ENCODE assay signal across 9 cellular contexts in genomic region chr1:211515090-211516023, GRCh38. TPM values are rescaled to one million over a fixed set of nuclear protein-coding genes. Genes with fewer than 3 reads are reported as not detected.
DNase-seq lines count a peak whose midpoint lies in the region; ATAC-seq, FAIRE-seq and TF ChIP-seq lines count a peak whose summit lies in the region.
"Had no signal": no experiment of that assay in that cellular context is flagged by ENCODE, and none has a peak within 500 bp of the region (broad histone marks: within the 10 kb centered on the region; RNA-seq: fewer than 3 reads in every experiment).

No MANE protein-coding gene starts in this region.

- no peaks in the 10 kb centered on the region for H4K20me1 ChIP-seq in H1 (replicated peaks in 1 of 2; ENCODE audit: control insufficient read depth in 1 of 2, insufficient read depth in 2 of 2, low read length in 2 of 2)

- peak overlapping the region; percentile 87; the same call in 1 of the 2 replicates for H2AFZ ChIP-seq in H1 (ENCODE audit: low read length)

- H3K4me1 ChIP-seq in H1 (replicated peaks in 1 of 4; ENCODE audit: control insufficient read depth in 3 of 4, insufficient read depth in 4 of 4, low read length in 3 of 4) = peaks cover 0 to 6% (median 3%) of the 10 kb centered on the region in 4 experiments; a peak in 5 of 7 replicates

- no peak overlapping the region for H3K14ac ChIP-seq in H1 (ENCODE audit: insufficient read length)

- no peak for TF ChIP-seq EP300 in H1 (IDR thresholded peaks at IDR 0.05; ENCODE audit: borderline replicate concordance in 1 of 2, low read depth in 2 of 2, low read length in 2 of 2)

- ATAC-seq in GM19328 (IDR thresholded peaks at IDR 0.05; ENCODE audit: unreplicated experiment) (peak; percentile 55), HG03457 (IDR thresholded peaks at IDR 0.05; ENCODE audit: unreplicated experiment) (peak; percentile 61)

- H2BK12ac ChIP-seq in H1 (ENCODE audit: low read depth, low read length) = peak overlapping the region; percentile 33; the same call in 1 of the 2 replicates

- no peak overlapping the region for H4K5ac ChIP-seq in H1 (ENCODE audit: insufficient read length, low read depth, low read length)

- TF ChIP-seq POLR2A in H1 (IDR thresholded peaks at IDR 0.05; ENCODE audit: control extremely low read depth in 1 of 2, low read depth in 2 of 2, low read length in 2 of 2) = no peak

- H3K4me2 ChIP-seq in H1 (ENCODE audit: insufficient read depth in 1 of 2, low read depth in 2 of 2, low read length in 2 of 2) = peak overlapping the region; percentile 29 to 66

- peak overlapping the region; percentile 69 for H4K8ac ChIP-seq in H1 (ENCODE audit: extremely low read depth, insufficient read depth, low read length)

- WGBS in H1 (ENCODE audit: extremely low coverage in 1 of 2, insufficient coverage in 1 of 2, insufficient read length in 1 of 2, insufficient replicate concordance in 2 of 2, low coverage in 1 of 2, low lambda C conversion rate in 2 of 2, missing lambda C conversion rate in 1 of 2), 2 experiments = 26% methylated on average over 38 of the region's 73 CpGs; no CpG with 5 or more reads in 1 of the 2 experiments

- no peak overlapping the region for H2AK5ac ChIP-seq in H1 (ENCODE audit: low read depth, low read length)

- FAIRE-seq in H1 (lab: Jason Lieb, UNC) = no peak
- FAIRE-seq: endometrium had no signal

- H3K23me2 ChIP-seq in H1 (ENCODE audit: low read depth, low read length) = peaks cover 2% of the 10 kb centered on the region; the same call in 1 of the 2 replicates

- H3K9me3 ChIP-seq in H1 (ENCODE audit: insufficient read depth in 2 of 2, low read depth in 1 of 2, low read length in 1 of 2) = no peaks in the 10 kb centered on the region

- no peak overlapping the region for H3K56ac ChIP-seq in H1 (replicated peaks; ENCODE audit: insufficient read length, low read depth, low read length)

- H4K91ac ChIP-seq in H1 (replicated peaks; ENCODE audit: insufficient read length, low read length) = no peak overlapping the region

- H3K18ac ChIP-seq in H1 (ENCODE audit: extremely low read depth, low read length) = peak overlapping the region; percentile 91; the same call in 1 of the 2 replicates

- POLR2A ChIA-PET in H1 (lab: Charles Lee; ENCODE audit: partially characterized antibody) = interaction anchor here (0.8 to 2.0 kb wide), 4 partner anchors 13 to 188 kb away, joined by 3 to 6 read pairs (median 3); partner anchors contain the start of gene SLC30A1

- peaks cover 0 to 15% (median 10%) of the 10 kb centered on the region in 4 experiments; a peak in 5 of 7 replicates for H3K27me3 ChIP-seq in H1 (replicated peaks in 1 of 4; ENCODE audit: control insufficient read depth in 3 of 4, extremely low read depth in 1 of 4, insufficient read depth in 3 of 4, low read length in 3 of 4)

- 0 out of 2 replicates have a peak overlapping the region, but pooled peaks have one; percentile 20 for H2BK5ac ChIP-seq in H1 (ENCODE audit: low read depth, low read length)

- H2BK15ac ChIP-seq in H1 (ENCODE audit: low read length) = peak overlapping the region; percentile 51; the same call in 1 of the 2 replicates

- no peak overlapping the region for H3K27ac ChIP-seq in H1 (ENCODE audit: low read depth, low read length)

- no peaks in the 10 kb centered on the region for H3K79me1 ChIP-seq in H1 (ENCODE audit: low read depth, low read length)

- H3K9ac ChIP-seq in H1 (replicated peaks in 1 of 4; ENCODE audit: extremely low read depth in 1 of 4, low read depth in 3 of 4, low read length in 3 of 4) = no peak overlapping the region

- TF ChIP-seq RAD21 in H1 (IDR thresholded peaks at IDR 0.05 in 1 of 2, conservative IDR thresholded peaks at IDR 0.05 in 1 of 2; ENCODE audit: low read depth in 2 of 2, low read length in 2 of 2) = peak; percentile 22 to 65; a peak in 3 of 4 replicates

- TF ChIP-seq CTCF in H1 (IDR thresholded peaks at IDR 0.05; ENCODE audit: control extremely low read depth in 1 of 3, insufficient read depth in 1 of 3, low read depth in 1 of 3, low read length in 3 of 3) = peak; percentile 73 to 93 (median 76)

- no peaks in the 10 kb centered on the region for H3K79me2 ChIP-seq in H1 (ENCODE audit: control insufficient read depth in 1 of 2, insufficient read depth in 2 of 2, low read length in 2 of 2)

- CTCF ChIA-PET in H1 (lab: Charles Lee; ENCODE audit: partially characterized antibody) = interaction anchor here (0.6 to 15.1 kb wide), 46 partner anchors 8 to 1701 kb away, joined by 3 to 154 read pairs (median 4); partner anchors contain the start of genes RD3, SLC30A1 and TRAF5

- H3K23ac ChIP-seq in H1 (ENCODE audit: insufficient read length) = no peak overlapping the region

- DNase-seq in C1 segment of cervical spinal cord (lab: John Stamatoyannopoulos, UW) (peak in 9 of 14 donors; percentile 6 to 73 (median 32)), NCI-H774 (lab: John Stamatoyannopoulos, UW) (peak; percentile 65), H1 (ENCODE audit: low read depth in 1 of 2, low spot score in 2 of 2) (peak in 1 of 2 experiments; percentile 91), midbrain (lab: John Stamatoyannopoulos, UW) (peak; percentile 42)
- peak; percentile 26 to 69 for DNase-seq in activated CD8-positive, alpha-beta memory T cell treated with anti-CD3 and anti-CD28 coated beads for 1 hour (ENCODE audit: extremely low read depth in 1 of 2, low read depth in 1 of 2)
- DNase-seq in stimulated activated CD8-positive, alpha-beta memory T cell treated with anti-CD3 and anti-CD28 coated beads, Interleukin-15, amount 100 ng/mL, for 48 hours (ENCODE audit: low read depth in 2 of 2) = peak; percentile 77

- no peak overlapping the region for H2BK120ac ChIP-seq in H1 (replicated peaks; ENCODE audit: low read depth, low read length)

- no peak overlapping the region for H2BK20ac ChIP-seq in H1 (ENCODE audit: low read length)

- peak overlapping the region in 3 of 4 experiments; percentile 1 to 51 (median 21); a peak in 3 of 8 replicates for H3K4me3 ChIP-seq in H1 (ENCODE audit: extremely low read depth in 1 of 4, insufficient read depth in 2 of 4, low read depth in 3 of 4, low read length in 4 of 4)

- no peak overlapping the region for H3K4ac ChIP-seq in H1 (replicated peaks; ENCODE audit: insufficient read length, low read depth, low read length)

- H3K36me3 ChIP-seq in H1 (ENCODE audit: control insufficient read depth in 2 of 4, insufficient read depth in 4 of 4, low read length in 3 of 4) = no peaks in the 10 kb centered on the region

TF ChIP-seq in H1, 55 proteins besides CTCF, POLR2A, EP300 and RAD21:
- TF ChIP-seq ASH2L (IDR thresholded peaks at IDR 0.05; ENCODE audit: low read length) = peak; percentile 65
- no peak for TF ChIP-seq PHF8 (conservative IDR thresholded peaks at IDR 0.05; ENCODE audit: low read depth, low read length)
- no peak for TF ChIP-seq TCF12 (IDR thresholded peaks at IDR 0.05; ENCODE audit: low read depth, low read length)
- TF ChIP-seq TAF1 (IDR thresholded peaks at IDR 0.05; ENCODE audit: low read depth, low read length) = 0 out of 2 replicates have a peak, but pooled peaks have one; percentile 13
- TF ChIP-seq TEAD4 (IDR thresholded peaks at IDR 0.05; ENCODE audit: low read depth, low read length) = no peak; the same call in 1 of the 2 replicates
- TF ChIP-seq SIX5 (IDR thresholded peaks at IDR 0.05; ENCODE audit: low read depth, low read length) = no peak
- TF ChIP-seq USF2 (IDR thresholded peaks at IDR 0.05; ENCODE audit: low read length) = no peak
- TF ChIP-seq CBX5 (IDR thresholded peaks at IDR 0.05; ENCODE audit: low read depth, low read length) = no peak
- TF ChIP-seq NRF1 (IDR thresholded peaks at IDR 0.05; ENCODE audit: low read depth, low read length) = peak; percentile 33; the same call in 1 of the 2 replicates
- no peak for TF ChIP-seq JUN (IDR thresholded peaks at IDR 0.05; ENCODE audit: low read depth, low read length)
- TF ChIP-seq TBP (IDR thresholded peaks at IDR 0.05; ENCODE audit: low read depth, low read length) = no peak
- no peak for TF ChIP-seq EZH2 (IDR thresholded peaks at IDR 0.05; ENCODE audit: low read depth, low read length, severe bottlenecking)
- TF ChIP-seq CREB1 (IDR thresholded peaks at IDR 0.05) = no peak
- peak; percentile 98 for TF ChIP-seq E2F6 (IDR thresholded peaks at IDR 0.05)
- TF ChIP-seq KDM1A (IDR thresholded peaks at IDR 0.05; ENCODE audit: borderline replicate concordance, low read length) = no peak
- peak; percentile 4; the same call in 1 of the 2 replicates for TF ChIP-seq MAFK (IDR thresholded peaks at IDR 0.05; ENCODE audit: low read depth, low read length)
- TF ChIP-seq KDM4A (IDR thresholded peaks at IDR 0.05; ENCODE audit: low read depth, low read length, severe bottlenecking) = peak; percentile 73
- peak; percentile 95 for TF ChIP-seq MAX (IDR thresholded peaks at IDR 0.05)
- no peak for TF ChIP-seq EGR1 (IDR thresholded peaks at IDR 0.05; ENCODE audit: borderline replicate concordance, low read depth, low read length)

RNA-seq across cellular contexts. Expression of gene RD3, which starts 23.4 kb away (rescaled TPM):
- 0.15 and 0.17 TPM in 2 replicates for total RNA-seq in H1 (2021; fragmentation: NEBNext Ultra II Directional; extraction: Animal tissue kit (Norgen Biotek cat#: 25700))
- 0.08 TPM in 2 replicates for polyA plus RNA-seq in H1 (2011; rRNA removed)
- 0.13 TPM for polyA plus RNA-seq in H1 (2011; cell fraction: cytosol; rRNA removed)
- polyA plus RNA-seq in H1 (2011; cell fraction: nucleus; rRNA removed) = 0.03 TPM
- polyA plus RNA-seq in H1 (2012, experiment 1 of 2) = 0.05 to 0.14 TPM (median 0.07 TPM) in 4 replicates
- polyA plus RNA-seq in H1 (2012, experiment 2 of 2) = 0.07 TPM
- 0.14 TPM for polyA plus RNA-seq in H1 (2013, experiment 1 of 2)
- 0.07 TPM for polyA plus RNA-seq in H1 (2013, experiment 2 of 2)
- polyA minus RNA-seq in H1 (2011; rRNA and poly(A)+ RNA removed) = 0.09 and 0.15 TPM in 2 replicates
- polyA minus RNA-seq in H1 (2011; cell fraction: cytosol; rRNA and poly(A)+ RNA removed) = not detected
- 0.20 TPM for polyA minus RNA-seq in H1 (2011; cell fraction: nucleus; rRNA and poly(A)+ RNA removed)
